30 cellular contexts compared by ENCODE assay signal in the genomic region with DNA sequence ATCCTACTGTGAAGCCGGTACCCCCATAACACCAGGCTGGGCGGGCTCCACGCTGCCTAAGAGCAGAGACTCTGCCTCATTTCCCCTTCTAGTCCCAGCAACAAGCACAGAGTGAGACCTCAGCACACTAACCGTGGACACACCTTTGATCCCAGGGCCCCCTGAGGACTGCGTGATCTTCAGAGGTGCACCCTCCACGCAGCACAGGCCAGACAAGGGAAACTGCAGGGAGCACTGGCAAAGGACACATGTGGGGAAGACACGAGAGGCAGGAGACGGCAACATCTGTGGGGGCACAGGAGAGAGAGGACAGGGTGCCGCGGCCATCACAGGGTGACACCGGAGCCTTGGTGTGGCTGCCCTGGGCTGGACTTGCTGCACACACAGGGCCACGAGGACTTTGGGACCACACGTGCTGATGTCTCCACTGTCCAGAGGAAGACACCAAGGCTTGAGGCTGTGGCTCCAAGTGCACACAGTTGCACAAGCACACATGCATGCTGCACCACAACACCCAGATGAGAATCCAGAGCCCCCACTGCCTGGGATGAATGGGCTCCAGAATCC.
"Had no signal": no experiment of that assay in that cellular context is flagged by ENCODE, and none has a peak within 500 bp of the region (broad histone marks: within the 10 kb centered on the region; RNA-seq: fewer than 3 reads in every experiment).

No MANE protein-coding gene starts in this region.

- H3K4me1 ChIP-seq: Peyer's patch, SJSA1 had no signal

- H3K27me3 ChIP-seq: MG63, Peyer's patch, SJSA1 had no signal

- DNase-seq: activated CD4-positive, alpha-beta T cell treated with anti-CD3 and anti-CD28 coated beads, Interleukin-2, amount 10 ng/mL, durations not matched to agents 24 days and 14 days; activated CD4-positive, alpha-beta T cell treated with anti-CD3 and anti-CD28 coated beads, Interleukin-2, amount 50 U/mL, for 4 hours; activated CD8-positive, alpha-beta T cell treated with anti-CD3 and anti-CD28 coated beads for 36 hours; activated effector memory CD4-positive, alpha-beta T cell treated with anti-CD3 and anti-CD28 coated beads, Interleukin-2, amount 50 U/mL, for 16 hours; activated naive CD4-positive, alpha-beta T cell; activated naive CD4-positive, alpha-beta T cell treated with anti-CD3 and anti-CD28 coated beads, Interleukin-2, amount 50 U/mL, for 16 hours; activated naive CD8-positive, alpha-beta T cell treated with anti-CD3 and anti-CD28 coated beads for 36 hours; activated T-cell treated with anti-CD3 and anti-CD28 coated beads, Interleukin-2, amount 50 U/mL, for 1 hour; activated T-cell treated with anti-CD3 and anti-CD28 coated beads, Interleukin-2, amount 50 U/mL, for 72 hours; amniotic stem cell; aorta; Kasumi-1; KG1; MG63; MV-4-11; NCI-H1092; NCI-H1436 treated with DMSO at 0.1 percent for 48 hours; NCI-H1694 treated with DMSO at 0.1 percent for 48 hours; NCI-H2029; NCI-H510A; NCI-H526; NCI-H748 treated with DMSO at 0.1 percent for 48 hours; NK-92 treated with Interleukin-12 subunit alpha and Interleukin-12 subunit beta, amount 100 ng/mL, for 24 hours; PC-3; Peyer's patch; RPMI8226; SHP77 treated with DMSO at 0.1 percent for 48 hours; SK-N-SH had no signal

- H3K27ac ChIP-seq: Peyer's patch, SJSA1 had no signal

- ATAC-seq: activated CD8-positive, alpha-beta T cell treated with anti-CD3 and anti-CD28 coated beads for 36 hours; activated T-cell treated with anti-CD3 and anti-CD28 coated beads, Interleukin-2, amount 50 U/mL, for 72 hours; activated T-helper 17 cell treated with anti-CD3 and anti-CD28 coated beads, Interleukin-2, amount 50 U/mL, for 72 hours; PC-3 had no signal

- H3K9me3 ChIP-seq: MG63, Peyer's patch, SJSA1, SK-N-SH had no signal

- H3K4me3 ChIP-seq: MG63, Peyer's patch, SJSA1 had no signal

- H3K36me3 ChIP-seq: MG63, Peyer's patch, SJSA1 had no signal
